17 cellular contexts compared by ENCODE assay signal in genomic region chr2:43360137-43360536, GRCh38.
A peak's percentile ranks its signal among the peaks of the same experiment; 100 is the strongest.
DNase-seq lines count a peak whose midpoint lies in the region; ATAC-seq and TF ChIP-seq lines count a peak whose summit lies in the region.
"Had no signal": no experiment of that assay in that cellular context is flagged by ENCODE, and none has a peak within 500 bp of the region (broad histone marks: within the 10 kb centered on the region; RNA-seq: fewer than 3 reads in every experiment).

No MANE protein-coding gene starts in this region.

- no peak for ATAC-seq in GM18517 (IDR thresholded peaks at IDR 0.05; ENCODE audit: unreplicated experiment)
- ATAC-seq: Panc1, T-helper 17 cell had no signal

- no CpG with 5 or more reads among the region's 3 CpGs for WGBS in mesendoderm (ENCODE audit: extremely low coverage, insufficient coverage, low lambda C conversion rate)

- no peak overlapping the region for H2BK5ac ChIP-seq in mesendoderm (ENCODE audit: low read length)

- H3K9ac ChIP-seq in KMS-11 = no peak overlapping the region
- H3K9ac ChIP-seq in mesendoderm (ENCODE audit: low read length) = no peak overlapping the region

- DNase-seq in COR-L47 (lab: John Stamatoyannopoulos, UW) (peak; percentile 20), NCI-H774 (lab: John Stamatoyannopoulos, UW) (peak; percentile 33), mesendoderm (peak; percentile 92), dedifferentiated amniotic fluid mesenchymal stem cell (ENCODE audit: extremely low spot score) (no peak), UCSD-AML1 (lab: John Stamatoyannopoulos, UW; ENCODE audit: unreplicated experiment) (no peak)
- DNase-seq: C1 segment of cervical spinal cord, GF-D8, HCEC 1CT, NCI-H1092 treated with DMSO at 0.1 percent for 48 hours, NCI-H187, NCI-H2171, T-helper 17 cell had no signal

- H4K20me1 ChIP-seq in KMS-11 (ENCODE audit: insufficient read depth) = no peaks in the 10 kb centered on the region

- TF ChIP-seq CTCF in KMS-11 (conservative IDR thresholded peaks at IDR 0.05; ENCODE audit: low read depth, low read length) = no peak

- H3K4me3 ChIP-seq in KMS-11 (IDR thresholded peaks at IDR 0.05; ENCODE audit: insufficient read depth, low read depth, low read length) (no peak overlapping the region), mesendoderm (ENCODE audit: low read length) (no peak overlapping the region)
- H3K4me3 ChIP-seq: SJSA1 had no signal

- H3K56ac ChIP-seq in mesendoderm (ENCODE audit: low read length) = peak overlapping the region; percentile 31

- H3K36me3 ChIP-seq in KMS-11 (ENCODE audit: insufficient read depth) (no peaks in the 10 kb centered on the region), mesendoderm (ENCODE audit: control insufficient read depth, insufficient read depth, low read length) (no peaks in the 10 kb centered on the region)
- H3K36me3 ChIP-seq: SJSA1 had no signal

- H4K5ac ChIP-seq in mesendoderm (ENCODE audit: low read length) = no peak overlapping the region

- peak overlapping the region; percentile 40; the same call in 1 of the 2 replicates for H3K4me2 ChIP-seq in KMS-11
- H3K4me2 ChIP-seq in mesendoderm (ENCODE audit: low read length) = no peak overlapping the region

- H3K18ac ChIP-seq in mesendoderm (ENCODE audit: low read length) = no peak overlapping the region

- H2AK5ac ChIP-seq in mesendoderm (ENCODE audit: low read length) = no peak overlapping the region

- no peak overlapping the region for H3K23ac ChIP-seq in mesendoderm (ENCODE audit: low read length)

- H3K4ac ChIP-seq in mesendoderm (ENCODE audit: low read depth, low read length) = no peak overlapping the region

- H2BK120ac ChIP-seq in mesendoderm (ENCODE audit: low read depth, low read length) = no peak overlapping the region

- no peaks in the 10 kb centered on the region for H3K79me1 ChIP-seq in mesendoderm (ENCODE audit: low read length)

- no peaks in the 10 kb centered on the region for H3K79me2 ChIP-seq in KMS-11 (ENCODE audit: insufficient read depth, low read depth)
- no peaks in the 10 kb centered on the region for H3K79me2 ChIP-seq in mesendoderm (ENCODE audit: control insufficient read depth, insufficient read depth, low read length)

- no peak overlapping the region for H2AFZ ChIP-seq in KMS-11 (ENCODE audit: low read depth)

- peaks cover 67% of the 10 kb centered on the region for H3K4me1 ChIP-seq in KMS-11 (ENCODE audit: low read depth, poor library complexity, severe bottlenecking)
- peaks cover 10% of the 10 kb centered on the region for H3K4me1 ChIP-seq in mesendoderm (ENCODE audit: control insufficient read depth, low read depth, low read length)

- no peaks in the 10 kb centered on the region for H3K27me3 ChIP-seq in KMS-11 (ENCODE audit: insufficient read depth, low read depth)
- no peaks in the 10 kb centered on the region for H3K27me3 ChIP-seq in mesendoderm (ENCODE audit: insufficient read depth, low read length, poor library complexity)
- H3K27me3 ChIP-seq: SJSA1 had no signal

- H3K27ac ChIP-seq in KMS-11 (peak overlapping the region; percentile 67; the same call in 1 of the 2 replicates), mesendoderm (ENCODE audit: low read depth, low read length) (no peak overlapping the region)
- H3K27ac ChIP-seq: HL-60, SJSA1 had no signal

- H2BK15ac ChIP-seq in mesendoderm (replicated peaks; ENCODE audit: low read depth) = no peak overlapping the region

- no peak overlapping the region for H4K8ac ChIP-seq in mesendoderm (ENCODE audit: low read depth, low read length)

Comparison
In these comparisons a context has a peak if more than half of its experiments do, and no peak if none do; other contexts are left out.
1. DNase-seq: peak in COR-L47 (single experiment), NCI-H774 (single experiment) and mesendoderm (single experiment); none in dedifferentiated amniotic fluid mesenchymal stem cell (single experiment) and UCSD-AML1 (single experiment).